ENCODE assay signal across 29 cellular contexts in the genomic region with DNA sequence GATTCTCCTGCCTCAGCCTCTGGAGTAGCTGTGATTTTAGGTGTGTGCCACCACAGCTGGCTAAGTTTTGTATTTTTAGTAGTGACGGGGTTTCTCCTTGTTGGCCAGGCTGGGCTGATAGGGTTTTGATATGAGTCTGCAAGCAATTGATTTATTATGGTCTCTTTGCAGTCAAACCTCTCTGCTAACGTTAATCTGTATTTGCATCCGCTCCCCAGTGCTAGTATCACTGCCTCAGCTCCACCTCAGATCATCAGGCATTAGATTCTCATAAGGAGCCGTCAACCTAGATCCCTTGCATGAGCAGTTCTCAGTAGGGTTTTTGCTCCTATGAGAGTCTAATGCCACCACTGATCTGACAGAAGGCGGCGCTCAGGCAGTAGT.
"Had no signal": no experiment of that assay in that cellular context is flagged by ENCODE, and none has a peak within 500 bp of the region (broad histone marks: within the 10 kb centered on the region; RNA-seq: fewer than 3 reads in every experiment).

No MANE protein-coding gene starts in this region.

- H3K27ac ChIP-seq: adrenal gland, body of pancreas, colonic mucosa, dorsolateral prefrontal cortex, esophagus muscularis mucosa, foreskin keratinocyte, heart left ventricle had no signal

- H3K9me3 ChIP-seq: adrenal gland, body of pancreas, colonic mucosa, esophagus muscularis mucosa, gastrocnemius medialis, heart left ventricle had no signal

- DNase-seq: activated B cell treated with CpG ODN at 0.5 μM for 24 hours; activated CD4-positive, alpha-beta T cell treated with anti-CD3 and anti-CD28 coated beads for 48 hours; activated CD4-positive, alpha-beta T cell treated with anti-CD3 and anti-CD28 coated beads, Interleukin-2, amount 50 U/mL, for 1 hour; activated CD4-positive, alpha-beta T cell treated with anti-CD3 and anti-CD28 coated beads, Interleukin-2, amount 50 U/mL, for 48 hours; activated CD8-positive, alpha-beta memory T cell treated with anti-CD3 and anti-CD28 coated beads for 24 hours; activated CD8-positive, alpha-beta T cell treated with anti-CD3 and anti-CD28 coated beads for 36 hours; activated effector memory CD4-positive, alpha-beta T cell treated with anti-CD3 and anti-CD28 coated beads, Interleukin-2, amount 50 U/mL, for 16 hours; activated naive CD4-positive, alpha-beta T cell treated with anti-CD3 and anti-CD28 coated beads for 36 hours; activated naive CD8-positive, alpha-beta T cell treated with anti-CD3 and anti-CD28 coated beads for 36 hours; activated naive CD8-positive, alpha-beta T cell treated with anti-CD3 and anti-CD28 coated beads, Interleukin-2, amount 50 U/mL, for 24 hours; activated T-cell treated with anti-CD3 and anti-CD28 coated beads, Interleukin-2, amount 50 U/mL, for 4 hours; adrenal gland; amygdala; aorta; body of pancreas; central memory CD4-positive, alpha-beta T cell; cerebellar nuclear complex; colonic mucosa; dorsolateral prefrontal cortex; effector memory CD4-positive, alpha-beta T cell; endodermal cell; foreskin keratinocyte; gastrocnemius medialis; glutamatergic neuron; heart left ventricle; T-helper 1 cell had no signal

- H3K4me3 Mint-ChIP-seq: activated B cell treated with CpG ODN at 0.5 μM for 24 hours; activated CD8-positive, alpha-beta T cell treated with anti-CD3 and anti-CD28 coated beads for 36 hours; activated naive CD4-positive, alpha-beta T cell treated with anti-CD3 and anti-CD28 coated beads for 36 hours; activated naive CD8-positive, alpha-beta T cell treated with anti-CD3 and anti-CD28 coated beads for 36 hours; activated naive CD8-positive, alpha-beta T cell treated with anti-CD3 and anti-CD28 coated beads, Interleukin-2, amount 50 U/mL, for 24 hours; activated T-cell treated with anti-CD3 and anti-CD28 coated beads, Interleukin-2, amount 50 U/mL, for 4 hours; activated T-helper 17 cell treated with anti-CD3 and anti-CD28 coated beads, Interleukin-2, amount 50 U/mL, for 72 hours; endodermal cell had no signal

- H3K4me1 ChIP-seq: body of pancreas, colonic mucosa, foreskin keratinocyte had no signal

- ATAC-seq: activated CD8-positive, alpha-beta T cell treated with anti-CD3 and anti-CD28 coated beads for 36 hours; activated T-cell treated with anti-CD3 and anti-CD28 coated beads, Interleukin-2, amount 50 U/mL, for 4 hours; body of pancreas; foreskin keratinocyte; heart left ventricle had no signal

- H3K27me3 Mint-ChIP-seq: activated B cell treated with CpG ODN at 0.5 μM for 24 hours; activated CD8-positive, alpha-beta T cell treated with anti-CD3 and anti-CD28 coated beads for 36 hours; activated naive CD4-positive, alpha-beta T cell treated with anti-CD3 and anti-CD28 coated beads, Interleukin-2, amount 50 U/mL, for 24 hours; activated naive CD8-positive, alpha-beta T cell treated with anti-CD3 and anti-CD28 coated beads for 36 hours; activated naive CD8-positive, alpha-beta T cell treated with anti-CD3 and anti-CD28 coated beads, Interleukin-2, amount 50 U/mL, for 24 hours; activated T-helper 17 cell treated with anti-CD3 and anti-CD28 coated beads, Interleukin-2, amount 50 U/mL, for 72 hours had no signal

- H3K9me3 Mint-ChIP-seq: activated B cell treated with CpG ODN at 0.5 μM for 24 hours; activated CD8-positive, alpha-beta T cell treated with anti-CD3 and anti-CD28 coated beads for 36 hours; activated naive CD4-positive, alpha-beta T cell treated with anti-CD3 and anti-CD28 coated beads for 36 hours; activated naive CD4-positive, alpha-beta T cell treated with anti-CD3 and anti-CD28 coated beads, Interleukin-2, amount 50 U/mL, for 24 hours; activated naive CD8-positive, alpha-beta T cell treated with anti-CD3 and anti-CD28 coated beads for 36 hours; activated naive CD8-positive, alpha-beta T cell treated with anti-CD3 and anti-CD28 coated beads, Interleukin-2, amount 50 U/mL, for 24 hours; activated T-cell treated with anti-CD3 and anti-CD28 coated beads, Interleukin-2, amount 50 U/mL, for 4 hours; activated T-helper 17 cell treated with anti-CD3 and anti-CD28 coated beads, Interleukin-2, amount 50 U/mL, for 72 hours had no signal

- H3K27ac Mint-ChIP-seq: activated B cell treated with CpG ODN at 0.5 μM for 24 hours; activated CD8-positive, alpha-beta T cell treated with anti-CD3 and anti-CD28 coated beads for 36 hours; activated naive CD4-positive, alpha-beta T cell treated with anti-CD3 and anti-CD28 coated beads for 36 hours; activated naive CD4-positive, alpha-beta T cell treated with anti-CD3 and anti-CD28 coated beads, Interleukin-2, amount 50 U/mL, for 24 hours; activated naive CD8-positive, alpha-beta T cell treated with anti-CD3 and anti-CD28 coated beads for 36 hours; activated T-helper 17 cell treated with anti-CD3 and anti-CD28 coated beads, Interleukin-2, amount 50 U/mL, for 72 hours; endodermal cell had no signal

- H3K4me3 ChIP-seq: adrenal gland, body of pancreas, colonic mucosa, dorsolateral prefrontal cortex, esophagus muscularis mucosa, gastrocnemius medialis, heart left ventricle had no signal

- H3K4me1 Mint-ChIP-seq: endodermal cell had no signal

- H3K36me3 ChIP-seq: adrenal gland, colonic mucosa, gastrocnemius medialis, heart left ventricle had no signal

- H3K27me3 ChIP-seq: adrenal gland, body of pancreas, colonic mucosa, dorsolateral prefrontal cortex, esophagus muscularis mucosa, foreskin keratinocyte, gastrocnemius medialis, heart left ventricle had no signal
